12 cellular contexts compared by ENCODE assay signal in the genomic region with DNA sequence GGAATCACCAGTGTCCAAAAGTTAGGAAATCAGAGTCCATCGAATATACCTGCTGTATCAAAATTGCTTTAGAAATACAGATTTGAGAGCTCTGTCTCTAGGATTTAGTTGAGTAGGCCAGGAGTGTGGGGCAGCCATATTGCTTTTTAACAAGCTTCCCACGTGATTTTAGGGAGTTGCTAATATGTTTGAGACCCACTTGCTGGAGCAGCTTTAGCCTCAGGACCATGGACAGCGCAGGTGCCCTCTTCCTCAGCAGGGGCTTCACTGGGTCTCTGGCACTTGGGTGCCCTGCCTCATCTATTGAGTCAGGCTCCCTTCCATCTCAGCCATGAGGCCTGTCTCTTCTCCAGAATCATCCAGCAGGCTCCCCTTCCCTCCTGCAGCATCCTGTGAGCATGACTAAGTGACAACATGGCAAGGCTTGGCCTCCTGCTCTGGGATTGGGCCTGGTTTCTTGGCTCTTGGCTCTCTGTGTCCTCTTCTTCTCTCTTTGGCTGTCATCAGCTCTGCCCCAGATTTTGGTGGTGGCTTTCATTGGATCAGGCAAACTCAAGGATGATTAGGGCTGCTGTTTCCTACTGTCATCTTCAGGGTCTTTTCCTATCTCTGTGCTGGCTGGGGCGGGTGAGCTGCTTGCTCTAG.
A peak's percentile ranks its signal among the peaks of the same experiment; 100 is the strongest.
DNase-seq lines count a peak whose midpoint lies in the region; ATAC-seq, FAIRE-seq and TF ChIP-seq lines count a peak whose summit lies in the region.
"Had no signal": no experiment of that assay in that cellular context is flagged by ENCODE, and none has a peak within 500 bp of the region (broad histone marks: within the 10 kb centered on the region; RNA-seq: fewer than 3 reads in every experiment).

No MANE protein-coding gene starts in this region.

- H3K9me1 ChIP-seq in K562 (ENCODE audit: control insufficient read depth, insufficient read depth, low read length), result no peaks in the 10 kb centered on the region

- H3K4ac ChIP-seq in neuronal stem cell (ENCODE audit: low read length), result no peak overlapping the region

- H3K27me3 ChIP-seq in K562 (ENCODE audit: control insufficient read depth in 2 of 2, insufficient read depth in 2 of 2, low read length in 2 of 2), result no peaks in the 10 kb centered on the region; a peak in 1 of 5 replicates
- H3K27me3 ChIP-seq in neuronal stem cell (ENCODE audit: control insufficient read depth in 3 of 3, insufficient read depth in 3 of 3, low read depth in 1 of 3, low read length in 3 of 3), result no peaks in the 10 kb centered on the region
- H3K27me3 ChIP-seq in sigmoid colon, result no peaks in the 10 kb centered on the region
- H3K27me3 ChIP-seq: ascending aorta, esophagus squamous epithelium had no signal

- no peak overlapping the region for H3K23ac ChIP-seq in neuronal stem cell (ENCODE audit: low read depth, low read length, poor library complexity)

- H3K4me3 ChIP-seq in K562 (no peak overlapping the region), neuronal stem cell (ENCODE audit: low read length in 2 of 2) (no peak overlapping the region), sigmoid colon (no peak overlapping the region)
- H3K4me3 ChIP-seq: ascending aorta, esophagus squamous epithelium, PC-9 had no signal

- TF ChIP-seq RAD21 in K562 (CRISPR knock-in tag; conservative IDR thresholded peaks at IDR 0.05 in 1 of 2, IDR thresholded peaks at IDR 0.05 in 1 of 2), result no peak

- intact Hi-C loops in K562 (cut with micrococcal nuclease) (no loop called here), sigmoid colon (cut with DNase I) (no loop called here)

- H2AK5ac ChIP-seq in neuronal stem cell (ENCODE audit: low read depth, low read length), result no peak overlapping the region

- no peaks in the 10 kb centered on the region for H3K9me3 ChIP-seq in K562 (replicated peaks; ENCODE audit: control insufficient read depth, insufficient read depth, low read depth, low read length)
- peaks cover 0 to 1% of the 10 kb centered on the region in 2 donors for H3K9me3 ChIP-seq in neuronal stem cell (replicated peaks in 1 of 2; ENCODE audit: control insufficient read depth in 2 of 2, insufficient read depth in 1 of 2, low read depth in 1 of 2, low read length in 2 of 2)
- no peaks in the 10 kb centered on the region for H3K9me3 ChIP-seq in sigmoid colon
- H3K9me3 ChIP-seq: ascending aorta, esophagus squamous epithelium had no signal

- DNase-seq in activated CD4-positive, alpha-beta T cell treated with anti-CD3 and anti-CD28 coated beads for 48 hours, result peak; percentile 24
- no peak for DNase-seq in activated CD4-positive, alpha-beta T cell treated with anti-CD3 and anti-CD28 coated beads, Interleukin-2, amount 50 U/mL, for 4 hours
- DNase-seq in NAMALWA (ENCODE audit: low spot score) (peak; percentile 41), K562 (ENCODE audit: extremely low read depth in 1 of 4, low spot score in 3 of 4) (peak; percentile 16 to 33 (median 24)), neuronal stem cell (ENCODE audit: low spot score) (peak; percentile 42), GM19240 (ENCODE audit: insufficient read length, low spot score) (no peak), sigmoid colon (no peak)
- DNase-seq: activated B cell treated with CpG ODN at 0.5 μM for 24 hours, esophagus squamous epithelium had no signal

- no peak for FAIRE-seq in K562 (lab: Jason Lieb, UNC)

- no peak for ATAC-seq in K562
- ATAC-seq in GM19467 (IDR thresholded peaks at IDR 0.05; ENCODE audit: unreplicated experiment), result no peak

- in situ Hi-C loops in K562 (cut with MboI), result no loop called here

- no peak overlapping the region for H2BK15ac ChIP-seq in neuronal stem cell (ENCODE audit: low read length)

- H3K27ac ChIP-seq in K562 (ENCODE audit: extremely low read depth, low read depth, low read length) (no peak overlapping the region), neuronal stem cell (replicated peaks; ENCODE audit: low read length) (no peak overlapping the region), sigmoid colon (no peak overlapping the region)
- H3K27ac ChIP-seq: ascending aorta, esophagus squamous epithelium, PC-9 had no signal

- no peak overlapping the region for H4K91ac ChIP-seq in neuronal stem cell (ENCODE audit: low read depth, low read length, poor library complexity)

- no peak for TF ChIP-seq EP300 in K562 (IDR thresholded peaks at IDR 0.05; ENCODE audit: low read length)
- TF ChIP-seq EP300 in sigmoid colon (IDR thresholded peaks at IDR 0.05), result no peak

- TF ChIP-seq POLR2A in K562 (conservative IDR thresholded peaks at IDR 0.05), result no peak
- TF ChIP-seq POLR2A in sigmoid colon (IDR thresholded peaks at IDR 0.05), result no peak

- no peak overlapping the region for H2BK5ac ChIP-seq in neuronal stem cell (ENCODE audit: low read length)

- 3% methylated on average over 4 of the region's 4 CpGs for WGBS in K562 (ENCODE audit: insufficient coverage, low coverage, missing lambda C conversion rate)
- WGBS in neuronal stem cell (ENCODE audit: extremely low coverage in 2 of 2, insufficient read length in 2 of 2, insufficient replicate concordance in 1 of 2), 2 donors, result no CpG with 5 or more reads among the region's 4 CpGs
- WGBS in sigmoid colon, 2 donors, result 69 to 78% methylated on average over 4 of the region's 4 CpGs

- H3K18ac ChIP-seq in neuronal stem cell (ENCODE audit: low read length), result no peak overlapping the region

- no peaks in the 10 kb centered on the region for H3K79me2 ChIP-seq in K562 (ENCODE audit: control insufficient read depth, insufficient read depth, low read length)

- H2AFZ ChIP-seq in K562 (ENCODE audit: low read depth, low read length) (no peak overlapping the region), neuronal stem cell (ENCODE audit: low read length) (peak overlapping the region; percentile 28)
- H2AFZ ChIP-seq: PC-9 had no signal

- H3K4me2 ChIP-seq in K562 (ENCODE audit: insufficient read depth, low read length) (no peak overlapping the region), neuronal stem cell (ENCODE audit: insufficient read depth, low read length, poor library complexity, severe bottlenecking) (no peak overlapping the region)
- H3K4me2 ChIP-seq: PC-9 had no signal

- no peak overlapping the region for H4K8ac ChIP-seq in neuronal stem cell (ENCODE audit: low read depth, low read length)

- H3K79me1 ChIP-seq in neuronal stem cell (ENCODE audit: low read depth, low read length), result no peaks in the 10 kb centered on the region

- BruUV-seq in K562 (replicated peaks; lab: Mats Ljungman, UMichigan), result no TSS peak

- no peaks in the 10 kb centered on the region; a peak in 1 of 5 replicates for H3K4me1 ChIP-seq in K562 (replicated peaks in 1 of 2; ENCODE audit: control insufficient read depth in 2 of 2, insufficient read depth in 2 of 2, low read length in 2 of 2)
- H3K4me1 ChIP-seq in neuronal stem cell (ENCODE audit: control insufficient read depth in 2 of 2, insufficient read depth in 1 of 2, low read depth in 1 of 2, low read length in 2 of 2), result no peaks in the 10 kb centered on the region
- no peaks in the 10 kb centered on the region for H3K4me1 ChIP-seq in sigmoid colon
- H3K4me1 ChIP-seq: ascending aorta, esophagus squamous epithelium had no signal

- POLR2A ChIA-PET in K562 (lab: Yijun Ruan, JAX), result interaction anchor here (0.7 kb wide), 1 partner anchor 43 kb away, joined by 3 read pairs; no protein-coding TSS in a partner anchor

- no peak overlapping the region for H3K14ac ChIP-seq in neuronal stem cell (ENCODE audit: low read length)

- H3K36me3 ChIP-seq in K562 (ENCODE audit: control insufficient read depth, insufficient read depth, low read length) (no peaks in the 10 kb centered on the region), neuronal stem cell (replicated peaks in 1 of 2; ENCODE audit: control insufficient read depth in 2 of 2, insufficient read depth in 2 of 2, low read length in 2 of 2) (no peaks in the 10 kb centered on the region), sigmoid colon (peaks cover 0 to 18% (median 0%) of the 10 kb centered on the region in 4 donors)
- H3K36me3 ChIP-seq: esophagus squamous epithelium had no signal

- TF ChIP-seq CTCF in K562 (IDR thresholded peaks at IDR 0.05 in 2 of 3, conservative IDR thresholded peaks at IDR 0.05 in 1 of 3; ENCODE audit: insufficient read depth in 2 of 3, low read depth in 1 of 3, low read length in 3 of 3), result no peak
- no peak for TF ChIP-seq CTCF in sigmoid colon (IDR thresholded peaks at IDR 0.05)

- no peaks in the 10 kb centered on the region for H4K20me1 ChIP-seq in K562 (replicated peaks; ENCODE audit: control insufficient read depth, insufficient read depth, low read length)

- CTCF ChIA-PET in K562 (lab: Yijun Ruan, JAX; ENCODE audit: low intra/inter-chr PET ratio), result interaction anchor here (0.5 kb wide), 1 partner anchor 190 kb away, joined by 3 read pairs; no protein-coding TSS in a partner anchor

- H2BK12ac ChIP-seq in neuronal stem cell (ENCODE audit: low read length), result no peak overlapping the region

- H3K9ac ChIP-seq in K562 (ENCODE audit: insufficient read depth in 1 of 2, low read depth in 2 of 2, low read length in 2 of 2) (no peak overlapping the region), neuronal stem cell (ENCODE audit: low read depth, low read length, poor library complexity) (no peak overlapping the region)

- no peak overlapping the region for H2BK120ac ChIP-seq in neuronal stem cell (ENCODE audit: low read depth, low read length)

TF ChIP-seq in K562, 482 proteins besides CTCF, POLR2A, EP300 and RAD21 (continues in another document):
- TF ChIP-seq ZNF253 (CRISPR knock-in tag; conservative IDR thresholded peaks at IDR 0.05), result no peak
- TF ChIP-seq CEBPG (CRISPR knock-in tag; IDR thresholded peaks at IDR 0.05), result no peak
- TF ChIP-seq CEBPG (tag; conservative IDR thresholded peaks at IDR 0.05 in 1 of 2, IDR thresholded peaks at IDR 0.05 in 1 of 2), result no peak
- no peak for TF ChIP-seq ZNF12 (CRISPR knock-in tag; IDR thresholded peaks at IDR 0.05)
- TF ChIP-seq FOXK2 (conservative IDR thresholded peaks at IDR 0.05 in 1 of 2, IDR thresholded peaks at IDR 0.05 in 1 of 2; ENCODE audit: low read depth in 2 of 2), result no peak
- no peak for TF ChIP-seq ZNF146 (CRISPR knock-in tag; IDR thresholded peaks at IDR 0.05; ENCODE audit: unreplicated experiment)
- no peak for TF ChIP-seq TFAM (CRISPR knock-in tag; conservative IDR thresholded peaks at IDR 0.05)
- no peak for TF ChIP-seq ZFP91 (CRISPR knock-in tag; IDR thresholded peaks at IDR 0.05)
- no peak for TF ChIP-seq HNRNPUL1 (IDR thresholded peaks at IDR 0.05; ENCODE audit: low read length)
- TF ChIP-seq MIER1 (IDR thresholded peaks at IDR 0.05; ENCODE audit: low read depth), result peak; percentile 80

Comparison
In these comparisons a context has a peak if more than half of its experiments do, and no peak if none do; other contexts are left out.
1. DNase-seq: peak in activated CD4-positive, alpha-beta T cell treated with anti-CD3 and anti-CD28 coated beads for 48 hours (single experiment), NAMALWA (single experiment), K562 (4 of 4) and neuronal stem cell (single experiment); none in activated CD4-positive, alpha-beta T cell treated with anti-CD3 and anti-CD28 coated beads, Interleukin-2, amount 50 U/mL, for 4 hours (0 of 2), GM19240 (single experiment) and sigmoid colon (single experiment).